ENCODE assay signal across 17 cellular contexts in genomic region chr6:15475261-15475660, GRCh38.
DNase-seq lines count a peak whose midpoint lies in the region; ATAC-seq and TF ChIP-seq lines count a peak whose summit lies in the region.
"Had no signal": no experiment of that assay in that cellular context is flagged by ENCODE, and none has a peak within 500 bp of the region (broad histone marks: within the 10 kb centered on the region; RNA-seq: fewer than 3 reads in every experiment).

No MANE protein-coding gene starts in this region.

- H3K36me3 Mint-ChIP-seq in naive B cell: peaks cover 13 to 22% of the 10 kb centered on the region in 2 donors

- no peak overlapping the region for H3K23ac ChIP-seq in mesenchymal stem cell (ENCODE audit: low read length in 2 of 2)

- no peaks in the 10 kb centered on the region; a peak in 2 of 22 replicates for H3K9me3 ChIP-seq in BLaER1 treated with 17β-estradiol and CSF1 and Interleukin-3, amounts not matched to agents 10 nM and 100 nM (replicated peaks in 1 of 11)
- H3K9me3 ChIP-seq in uterus (no peaks in the 10 kb centered on the region), mesenchymal stem cell (ENCODE audit: control insufficient read depth, low read length) (no peaks in the 10 kb centered on the region)
- H3K9me3 ChIP-seq: esophagus squamous epithelium, tibial artery had no signal

- peak overlapping the region in 4 of 6 donors; percentile 40 to 78 (median 71) for H3K27ac Mint-ChIP-seq in naive B cell
- H3K27ac Mint-ChIP-seq: neural progenitor cell had no signal

- peaks cover 44 to 84% (median 64%) of the 10 kb centered on the region in 11 experiments for H3K36me3 ChIP-seq in BLaER1 treated with 17β-estradiol and CSF1 and Interleukin-3, amounts not matched to agents 10 nM and 100 nM
- no peaks in the 10 kb centered on the region for H3K36me3 ChIP-seq in uterus
- H3K36me3 ChIP-seq in mesenchymal stem cell (ENCODE audit: control insufficient read depth in 1 of 2, insufficient read depth in 2 of 2, low read depth in 1 of 2, low read length in 2 of 2): peaks cover 4 to 39% of the 10 kb centered on the region in 2 experiments

- TF ChIP-seq POLR2A in uterus (IDR thresholded peaks at IDR 0.05): no peak

- H3K4ac ChIP-seq in mesenchymal stem cell (ENCODE audit: low read depth in 1 of 2, low read length in 2 of 2): peak overlapping the region in 1 of 2 experiments; percentile 10

- no peak overlapping the region for H2AFZ ChIP-seq in mesenchymal stem cell (ENCODE audit: low read depth, low read length)
- H2AFZ ChIP-seq: neural progenitor cell had no signal

- no peaks in the 10 kb centered on the region for H3K9me3 Mint-ChIP-seq in naive B cell

- H3K4me3 ChIP-seq in BLaER1 treated with 17β-estradiol and CSF1 and Interleukin-3, amounts not matched to agents 10 nM and 100 nM: no peak overlapping the region
- no peak overlapping the region for H3K4me3 ChIP-seq in uterus
- no peak overlapping the region for H3K4me3 ChIP-seq in mesenchymal stem cell (ENCODE audit: insufficient read depth in 1 of 2, low read depth in 1 of 2, low read length in 2 of 2)
- H3K4me3 ChIP-seq: esophagus squamous epithelium, neural progenitor cell, tibial artery had no signal

- no peak overlapping the region for H2BK120ac ChIP-seq in mesenchymal stem cell (ENCODE audit: low read depth, low read length)

- DNase-seq in NCI-H2171 treated with DMSO at 0.1 percent for 48 hours (lab: John Stamatoyannopoulos, UW) (peak; percentile 40), NCI-H2171 (lab: John Stamatoyannopoulos, UW) (no peak), NCI-H774 (lab: John Stamatoyannopoulos, UW) (peak; percentile 82), naive B cell (no peak), ureter (ENCODE audit: low spot score) (no peak), uterus (no peak), mesenchymal stem cell (no peak)
- DNase-seq: activated CD4-positive, alpha-beta T cell treated with anti-CD3 and anti-CD28 coated beads, Interleukin-2, amount 50 U/mL, for 4 hours; activated T-cell treated with anti-CD3 and anti-CD28 coated beads, Interleukin-2, amount 50 U/mL, for 48 hours; central memory CD4-positive, alpha-beta T cell; effector CD4-positive, alpha-beta T cell; esophagus squamous epithelium; NCI-H1436; SW 1271; tibial artery had no signal

- H3K4me2 ChIP-seq in BLaER1 treated with 17β-estradiol and CSF1 and Interleukin-3, amounts not matched to agents 10 nM and 100 nM: peak overlapping the region; percentile 62 to 86 (median 80)
- H3K4me2 ChIP-seq in mesenchymal stem cell (ENCODE audit: low read length, poor library complexity, severe bottlenecking): no peak overlapping the region
- H3K4me2 ChIP-seq: neural progenitor cell had no signal

- H3K79me1 ChIP-seq in mesenchymal stem cell (replicated peaks; ENCODE audit: low read length, poor library complexity, severe bottlenecking): peaks cover 32% of the 10 kb centered on the region

- H3K4me1 Mint-ChIP-seq in naive B cell: peaks cover 34 to 56% (median 39%) of the 10 kb centered on the region in 3 donors

- 98% methylated on average over 6 of the region's 6 CpGs for WGBS in mesenchymal stem cell

- no peak overlapping the region for H2BK15ac ChIP-seq in mesenchymal stem cell (ENCODE audit: low read depth, poor library complexity, severe bottlenecking)

- H3K27me3 ChIP-seq in BLaER1 treated with 17β-estradiol and CSF1 and Interleukin-3, amounts not matched to agents 10 nM and 100 nM: no peaks in the 10 kb centered on the region
- H3K27me3 ChIP-seq in uterus (no peaks in the 10 kb centered on the region), mesenchymal stem cell (ENCODE audit: control insufficient read depth in 1 of 2, insufficient read depth in 1 of 2, low read length in 2 of 2) (no peaks in the 10 kb centered on the region)
- H3K27me3 ChIP-seq: esophagus squamous epithelium, neural progenitor cell, tibial artery had no signal

- H3K27me3 Mint-ChIP-seq in naive B cell: no peaks in the 10 kb centered on the region

- peak overlapping the region in 1 of 2 experiments; percentile 48 for H3K14ac ChIP-seq in mesenchymal stem cell (ENCODE audit: low read length in 2 of 2)

- no peak for TF ChIP-seq CTCF in uterus (IDR thresholded peaks at IDR 0.05)

- peak overlapping the region in 4 of 11 experiments; percentile 49 to 68 (median 63); a peak in 6 of 22 replicates for H3K27ac ChIP-seq in BLaER1 treated with 17β-estradiol and CSF1 and Interleukin-3, amounts not matched to agents 10 nM and 100 nM
- H3K27ac ChIP-seq in uterus (no peak overlapping the region), mesenchymal stem cell (ENCODE audit: low read length, poor library complexity, severe bottlenecking) (no peak overlapping the region)
- H3K27ac ChIP-seq: neural progenitor cell had no signal

- peaks cover 16 to 72% (median 33%) of the 10 kb centered on the region in 11 experiments; a peak in 16 of 22 replicates for H4K20me1 ChIP-seq in BLaER1 treated with 17β-estradiol and CSF1 and Interleukin-3, amounts not matched to agents 10 nM and 100 nM

- no peak overlapping the region for H4K8ac ChIP-seq in mesenchymal stem cell (ENCODE audit: low read length)

- H2BK5ac ChIP-seq in mesenchymal stem cell (ENCODE audit: low read depth, low read length, poor library complexity, severe bottlenecking): no peak overlapping the region

- ATAC-seq in naive B cell (ENCODE audit: low read depth in 2 of 2): no peak

- intact Hi-C loops in uterus (cut with DNase I; ENCODE audit: low total_unique reads): no loop called here

- H3K18ac ChIP-seq in mesenchymal stem cell (ENCODE audit: low read depth in 1 of 2, low read length in 2 of 2): peak overlapping the region in 1 of 2 experiments; percentile 19

- H3K9ac ChIP-seq in BLaER1 treated with 17β-estradiol and CSF1 and Interleukin-3, amounts not matched to agents 10 nM and 100 nM: peak overlapping the region in 3 of 11 experiments; percentile 23 to 43 (median 39); a peak in 4 of 22 replicates
- no peak overlapping the region for H3K9ac ChIP-seq in mesenchymal stem cell (ENCODE audit: low read length)
- H3K9ac ChIP-seq: neural progenitor cell had no signal

- no peak overlapping the region for H2AK5ac ChIP-seq in mesenchymal stem cell (ENCODE audit: low read length, severe bottlenecking)

- H3K4me1 ChIP-seq in BLaER1 treated with 17β-estradiol and CSF1 and Interleukin-3, amounts not matched to agents 10 nM and 100 nM: peaks cover 61 to 78% (median 67%) of the 10 kb centered on the region in 10 experiments
- H3K4me1 ChIP-seq in uterus (no peaks in the 10 kb centered on the region), mesenchymal stem cell (ENCODE audit: control insufficient read depth, insufficient read depth, low read depth, low read length) (peaks cover 3% of the 10 kb centered on the region)
- H3K4me1 ChIP-seq: neural progenitor cell had no signal

- H4K91ac ChIP-seq in mesenchymal stem cell (ENCODE audit: low read length): no peak overlapping the region

- peak overlapping the region in 3 of 8 donors; percentile 8 to 59 (median 25) for H3K4me3 Mint-ChIP-seq in naive B cell
- H3K4me3 Mint-ChIP-seq: neural progenitor cell had no signal

- peak overlapping the region in 1 of 2 experiments; percentile 55 for H2BK12ac ChIP-seq in mesenchymal stem cell (ENCODE audit: low read length in 2 of 2)

Comparison
In these comparisons a context has a peak if more than half of its experiments do, and no peak if none do; other contexts are left out.
1. DNase-seq: peak in NCI-H2171 treated with DMSO at 0.1 percent for 48 hours (single experiment) and NCI-H774 (single experiment); none in NCI-H2171 (single experiment), naive B cell (single experiment), ureter (single experiment), uterus (0 of 2) and mesenchymal stem cell (single experiment).